8 cellular contexts compared by ENCODE assay signal in genomic region chr9:131406567-131407436, GRCh38. TPM values are rescaled to one million over a fixed set of nuclear protein-coding genes. Genes with fewer than 3 reads are reported as not detected.
DNase-seq lines count a peak whose midpoint lies in the region; ATAC-seq and TF ChIP-seq lines count a peak whose summit lies in the region.

No MANE protein-coding gene starts in this region.

- H3K27ac Mint-ChIP-seq in effector memory CD8-positive, alpha-beta T cell: peak overlapping the region; percentile 94 to 97

- H3K9me3 ChIP-seq in neutrophil: no peaks in the 10 kb centered on the region

- H3K4me3 ChIP-seq in neutrophil (ENCODE audit: low read depth in 1 of 2, low read length in 1 of 2): no peak overlapping the region

- H3K4me3 Mint-ChIP-seq in effector memory CD8-positive, alpha-beta T cell: peak overlapping the region; percentile 85 to 89

- ATAC-seq in effector memory CD8-positive, alpha-beta T cell (replicated peaks): peak; percentile 64

- H3K27ac ChIP-seq in C4-2B (peak overlapping the region; percentile 25), neutrophil (peak overlapping the region; percentile 57)

- no peaks in the 10 kb centered on the region for H3K9me3 Mint-ChIP-seq in effector memory CD8-positive, alpha-beta T cell

- no peak for TF ChIP-seq CTCF in C4-2B (conservative IDR thresholded peaks at IDR 0.05)
- no peak for TF ChIP-seq CTCF in neutrophil (IDR thresholded peaks at IDR 0.05)

- peaks cover 42 to 64% of the 10 kb centered on the region in 2 experiments for H3K4me1 ChIP-seq in neutrophil (ENCODE audit: control insufficient read depth in 1 of 2, insufficient read depth in 1 of 2, low read depth in 1 of 2, low read length in 1 of 2)

- DNase-seq in RPMI7951 (ENCODE audit: low read depth) (peak; percentile 27), LoVo (ENCODE audit: low spot score) (no peak), KBM-7 (no peak), HPDE6-E6E7 (ENCODE audit: extremely low spot score) (no peak), NCI-H226 (no peak)
- DNase-seq in effector memory CD8-positive, alpha-beta T cell: peak; percentile 41 to 49 (median 43)

- no peaks in the 10 kb centered on the region for H3K27me3 Mint-ChIP-seq in effector memory CD8-positive, alpha-beta T cell

- no peaks in the 10 kb centered on the region for H3K36me3 ChIP-seq in neutrophil

- H3K4me1 Mint-ChIP-seq in effector memory CD8-positive, alpha-beta T cell (ENCODE audit: low read depth in 2 of 2): peaks cover 69 to 84% of the 10 kb centered on the region in 2 donors

- in situ Hi-C loops in KBM-7 (cut with MboI; ENCODE audit: low pct_unique_long_range_greater_than_20kb, low sequenced_read_pairs): no loop called here

- no peaks in the 10 kb centered on the region for H3K27me3 ChIP-seq in neutrophil

- H3K36me3 Mint-ChIP-seq in effector memory CD8-positive, alpha-beta T cell (ENCODE audit: insufficient read depth): peaks cover 54% of the 10 kb centered on the region

RNA-seq across cellular contexts. Expression of gene PRRC2B, which starts 12.9 kb away (rescaled TPM):
- 17.4 and 30.6 TPM in 2 replicates for total RNA-seq in RPMI7951 (2014; rRNA removed; shearing (Covaris generic))

Comparison
In these comparisons a context has a peak if more than half of its experiments do, and no peak if none do; other contexts are left out.
1. DNase-seq: peak in RPMI7951 (single experiment) and effector memory CD8-positive, alpha-beta T cell (3 of 3); none in LoVo (single experiment), KBM-7 (single experiment), HPDE6-E6E7 (single experiment) and NCI-H226 (single experiment).